In genomic region chr3:50111757-50112156, GRCh38 we compare ENCODE assay signal across 10 cellular contexts.
"Had no signal": no experiment of that assay in that cellular context is flagged by ENCODE, and none has a peak within 500 bp of the region (broad histone marks: within the 10 kb centered on the region; RNA-seq: fewer than 3 reads in every experiment).

No MANE protein-coding gene starts in this region.

- H3K27me3 ChIP-seq: body of pancreas had no signal

- H3K4me1 Mint-ChIP-seq: neural crest cell had no signal

- H3K9me3 Mint-ChIP-seq: neural crest cell, T-cell had no signal

- H3K27me3 Mint-ChIP-seq: activated naive CD8-positive, alpha-beta T cell; T-cell had no signal

- H3K9me3 ChIP-seq: body of pancreas had no signal

- H3K4me1 ChIP-seq: body of pancreas had no signal

- H3K36me3 Mint-ChIP-seq: activated naive CD8-positive, alpha-beta T cell had no signal

- DNase-seq: activated CD4-positive, alpha-beta T cell treated with anti-CD3 and anti-CD28 coated beads, Interleukin-2, amount 50 U/mL, for 48 hours; activated gamma-delta T cell treated with Interleukin-2 at 50 U/mL for 16 hours; stimulated activated CD4-positive, alpha-beta T cell treated with anti-CD3 and anti-CD28 coated beads, Interleukin-12 subunit alpha, Interleukin-12 subunit beta, amount 100 ng/mL, for 4 hours; stimulated activated CD4-positive, alpha-beta T cell treated with anti-CD3 and anti-CD28 coated beads, Interleukin-2, amount 100 ng/mL, for 24 hours; T-cell had no signal

- H3K27ac ChIP-seq: body of pancreas, SK-N-MC, VCaP had no signal

- ATAC-seq: T-cell had no signal

- H3K4me3 ChIP-seq: body of pancreas, SK-N-MC had no signal

- H3K4me3 Mint-ChIP-seq: activated naive CD8-positive, alpha-beta T cell; neural crest cell; T-cell had no signal
